ENCODE assay signal across 9 cellular contexts in the genomic region with DNA sequence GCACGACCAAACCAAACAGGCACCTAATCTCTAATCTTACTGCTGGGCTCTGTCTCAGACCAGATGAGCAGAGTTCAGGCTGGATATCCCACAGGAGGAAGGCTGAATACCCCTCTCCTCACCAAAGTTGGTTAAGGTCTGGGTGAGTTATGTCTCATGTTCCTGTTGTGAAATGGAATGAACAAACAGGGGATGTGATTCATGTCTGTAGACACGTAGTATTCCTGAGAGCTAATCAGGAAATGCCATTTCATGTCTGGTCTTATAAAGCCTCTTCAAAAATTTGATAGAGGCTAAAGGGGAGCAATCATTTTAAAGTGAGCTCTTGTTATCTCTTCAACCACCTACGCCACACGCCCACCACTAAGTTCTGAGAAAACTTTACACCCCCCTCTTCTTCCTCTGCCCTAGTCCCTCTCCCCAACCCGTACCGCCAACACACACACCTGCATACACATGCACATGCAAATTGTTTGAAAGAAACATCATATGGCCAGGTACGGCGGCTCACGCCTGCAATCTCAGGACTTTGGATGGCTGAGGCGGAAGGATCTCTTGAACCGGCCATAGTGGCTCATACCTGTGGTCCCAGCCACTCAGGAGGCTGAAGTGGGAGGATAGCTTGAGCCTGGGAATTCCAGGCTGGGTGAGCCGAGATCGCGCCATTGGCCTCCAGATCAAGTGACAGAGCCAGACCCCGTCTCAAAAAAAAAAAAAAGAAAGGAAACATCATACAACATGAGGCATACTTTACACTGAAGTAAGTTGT.
DNase-seq lines count a peak whose midpoint lies in the region; TF ChIP-seq lines count a peak whose summit lies in the region.
"Had no signal": no experiment of that assay in that cellular context is flagged by ENCODE, and none has a peak within 500 bp of the region (broad histone marks: within the 10 kb centered on the region; RNA-seq: fewer than 3 reads in every experiment).

No MANE protein-coding gene starts in this region.

- no peaks in the 10 kb centered on the region for H3K9me2 ChIP-seq in GM23248 (ENCODE audit: insufficient read depth)

- H3K4me2 ChIP-seq in GM23248 (ENCODE audit: unreplicated experiment) (peak overlapping the region; percentile 82), fibroblast of lung (ENCODE audit: extremely low read depth, insufficient read depth, low read length) (peak overlapping the region; percentile 70)

- H3K27ac ChIP-seq in GM23248 = peak overlapping the region; percentile 98
- H3K27ac ChIP-seq in RWPE1 = peak overlapping the region; percentile 76
- peak overlapping the region; percentile 94 for H3K27ac ChIP-seq in fibroblast of lung (ENCODE audit: insufficient read depth, low read length)
- H3K27ac ChIP-seq in skeletal muscle tissue (ENCODE audit: low read depth, low read length) = peak overlapping the region; percentile 6
- no peak overlapping the region for H3K27ac ChIP-seq in SJCRH30
- H3K27ac ChIP-seq: neutrophil had no signal

- POLR2A ChIA-PET in RWPE1 (lab: Yijun Ruan, JAX; ENCODE audit: low non-redundant PET) = interaction anchor here (0.6 kb wide), 1 partner anchor 21 kb away, joined by 3 read pairs; no protein-coding TSS in a partner anchor

- H3F3A ChIP-seq in GM23248 (ENCODE audit: insufficient read depth) = peaks cover 43% of the 10 kb centered on the region

- peak overlapping the region; percentile 34; the same call in 1 of the 2 replicates for H3K4me3 ChIP-seq in GM23248
- H3K4me3 ChIP-seq in fibroblast of lung (replicated peaks in 1 of 4; ENCODE audit: control extremely low read depth in 1 of 4, insufficient read depth in 1 of 4, low read depth in 3 of 4, low read length in 4 of 4) = no peak overlapping the region
- H3K4me3 ChIP-seq in skeletal muscle tissue (ENCODE audit: low read length in 3 of 3) = no peak overlapping the region
- no peak overlapping the region for H3K4me3 ChIP-seq in SJCRH30

- H3K4me1 ChIP-seq in GM23248 (ENCODE audit: insufficient read depth) (peaks cover 54% of the 10 kb centered on the region), fibroblast of lung (ENCODE audit: control insufficient read depth, extremely low read depth, insufficient read depth, low read length) (peaks cover 27% of the 10 kb centered on the region), skeletal muscle tissue (ENCODE audit: control insufficient read depth in 3 of 3, insufficient read depth in 3 of 3, low read length in 3 of 3) (no peaks in the 10 kb centered on the region), SJCRH30 (peaks cover 12% of the 10 kb centered on the region)

- H4K20me1 ChIP-seq in GM23248 (ENCODE audit: insufficient read depth) (no peaks in the 10 kb centered on the region), fibroblast of lung (ENCODE audit: control insufficient read depth, extremely low read depth, insufficient read depth, low read length) (no peaks in the 10 kb centered on the region)

- WGBS in GM23248 (ENCODE audit: low coverage in 1 of 2, low lambda C conversion rate in 2 of 2, missing lambda C conversion rate in 2 of 2), 2 experiments = 67% methylated on average over 15 of the region's 15 CpGs

- in situ Hi-C loops in GM23248 (cut with MboI) = no loop called here

- DNase-seq in GM23248 (peak; percentile 89), RWPE1 (ENCODE audit: low spot score) (peak; percentile 87), fibroblast of lung (ENCODE audit: low read depth in 2 of 2) (peak; percentile 71 to 95), NCI-H345 (lab: John Stamatoyannopoulos, UW) (no peak), activated T-cell treated with anti-CD3 and anti-CD28 coated beads for 4 hours (no peak), SJCRH30 (no peak)
- no peak for DNase-seq in stimulated activated CD4-positive, alpha-beta T cell treated with anti-CD3 and anti-CD28 coated beads, Interleukin-4, amount 100 ng/mL, for 24 hours

- H3K79me2 ChIP-seq in GM23248 (ENCODE audit: insufficient read depth) = no peaks in the 10 kb centered on the region
- no peaks in the 10 kb centered on the region for H3K79me2 ChIP-seq in fibroblast of lung (ENCODE audit: control insufficient read depth, insufficient read depth, low read length)

- H3K9me3 ChIP-seq in GM23248 (ENCODE audit: low read depth) = no peaks in the 10 kb centered on the region
- no peaks in the 10 kb centered on the region for H3K9me3 ChIP-seq in fibroblast of lung (ENCODE audit: control insufficient read depth, insufficient read depth, low read depth, low read length)
- H3K9me3 ChIP-seq in skeletal muscle tissue (ENCODE audit: control insufficient read depth in 3 of 3, low read length in 3 of 3) = no peaks in the 10 kb centered on the region
- H3K9me3 ChIP-seq in SJCRH30 (replicated peaks) = no peaks in the 10 kb centered on the region
- H3K9me3 ChIP-seq: neutrophil had no signal

- no peaks in the 10 kb centered on the region for H3K36me3 ChIP-seq in GM23248 (ENCODE audit: low read depth)
- no peaks in the 10 kb centered on the region for H3K36me3 ChIP-seq in fibroblast of lung (ENCODE audit: control insufficient read depth, insufficient read depth, low read length)
- H3K36me3 ChIP-seq in skeletal muscle tissue (ENCODE audit: control insufficient read depth in 3 of 3, insufficient read depth in 3 of 3, low read length in 3 of 3) = no peaks in the 10 kb centered on the region
- no peaks in the 10 kb centered on the region for H3K36me3 ChIP-seq in SJCRH30
- H3K36me3 ChIP-seq: neutrophil had no signal

- TF ChIP-seq CTCF in RWPE1 (conservative IDR thresholded peaks at IDR 0.05; ENCODE audit: low read depth) (no peak), fibroblast of lung (conservative IDR thresholded peaks at IDR 0.05 in 1 of 2, IDR thresholded peaks at IDR 0.05 in 1 of 2; ENCODE audit: low read depth in 1 of 2, low read length in 2 of 2) (no peak)

- H3K9ac ChIP-seq in GM23248 (peak overlapping the region; percentile 81), fibroblast of lung (ENCODE audit: insufficient read depth, low read length) (no peak overlapping the region), skeletal muscle tissue (ENCODE audit: low read depth in 1 of 3, low read length in 3 of 3) (no peak overlapping the region)

- CTCF ChIA-PET in RWPE1 (lab: Yijun Ruan, JAX) = no interaction called here

- no peaks in the 10 kb centered on the region for H3K27me3 ChIP-seq in GM23248 (replicated peaks; ENCODE audit: insufficient read depth)
- no peaks in the 10 kb centered on the region for H3K27me3 ChIP-seq in fibroblast of lung (ENCODE audit: control insufficient read depth, insufficient read depth, low read length)
- H3K27me3 ChIP-seq in skeletal muscle tissue (ENCODE audit: control insufficient read depth in 3 of 3, insufficient read depth in 3 of 3, low read length in 3 of 3) = no peaks in the 10 kb centered on the region
- no peaks in the 10 kb centered on the region for H3K27me3 ChIP-seq in SJCRH30
- H3K27me3 ChIP-seq: neutrophil had no signal

- H2AFZ ChIP-seq in GM23248 (0 out of 2 replicates have a peak overlapping the region, but pooled peaks have one; percentile 7), fibroblast of lung (ENCODE audit: low read length) (peak overlapping the region; percentile 35)

Comparison
In these comparisons a context has a peak if more than half of its experiments do, and no peak if none do; other contexts are left out.
1. DNase-seq: peak in GM23248 (single experiment), RWPE1 (single experiment) and fibroblast of lung (2 of 2); none in NCI-H345 (single experiment), activated T-cell treated with anti-CD3 and anti-CD28 coated beads for 4 hours (single experiment), SJCRH30 (0 of 2) and stimulated activated CD4-positive, alpha-beta T cell treated with anti-CD3 and anti-CD28 coated beads, Interleukin-4, amount 100 ng/mL, for 24 hours (single experiment).